1 cellular context compared by ENCODE assay signal in the genomic region with DNA sequence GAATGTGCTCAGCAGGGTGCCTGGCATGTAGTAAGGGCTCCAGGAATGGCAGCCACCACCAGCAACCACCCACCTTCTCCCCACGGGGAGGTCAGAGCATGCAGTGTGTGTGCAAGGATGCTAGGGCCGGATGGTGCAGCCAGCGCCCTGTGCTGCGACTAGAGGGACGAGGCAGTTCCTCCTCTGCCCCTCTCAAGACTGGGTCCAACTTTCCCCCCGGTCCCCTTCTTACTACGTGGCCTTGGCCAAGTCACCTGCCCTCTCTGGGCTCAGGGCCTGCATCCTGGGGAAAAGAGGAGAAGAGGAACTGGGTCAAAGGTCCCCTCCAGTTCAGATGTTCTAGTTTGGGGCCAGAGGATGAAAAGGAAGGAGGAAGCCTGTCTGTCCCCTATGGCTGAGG.
TF ChIP-seq lines count a peak whose summit lies in the region.

No MANE protein-coding gene starts in this region.

TF ChIP-seq in IMR-90, 13 proteins besides CTCF, POLR2A, EP300 and RAD21:
- TF ChIP-seq RFX5 (IDR thresholded peaks at IDR 0.05; ENCODE audit: low read depth, low read length) (no peak), FOS (IDR thresholded peaks at IDR 0.05; ENCODE audit: low read depth, low read length) (no peak)
- TF ChIP-seq, protein P1, sequence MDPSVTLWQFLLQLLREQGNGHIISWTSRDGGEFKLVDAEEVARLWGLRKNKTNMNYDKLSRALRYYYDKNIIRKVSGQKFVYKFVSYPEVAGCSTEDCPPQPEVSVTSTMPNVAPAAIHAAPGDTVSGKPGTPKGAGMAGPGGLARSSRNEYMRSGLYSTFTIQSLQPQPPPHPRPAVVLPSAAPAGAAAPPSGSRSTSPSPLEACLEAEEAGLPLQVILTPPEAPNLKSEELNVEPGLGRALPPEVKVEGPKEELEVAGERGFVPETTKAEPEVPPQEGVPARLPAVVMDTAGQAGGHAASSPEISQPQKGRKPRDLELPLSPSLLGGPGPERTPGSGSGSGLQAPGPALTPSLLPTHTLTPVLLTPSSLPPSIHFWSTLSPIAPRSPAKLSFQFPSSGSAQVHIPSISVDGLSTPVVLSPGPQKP (IDR thresholded peaks at IDR 0.05; ENCODE audit: borderline replicate concordance, low read depth, low read length) = no peak
